17 cellular contexts compared by ENCODE assay signal in the genomic region with DNA sequence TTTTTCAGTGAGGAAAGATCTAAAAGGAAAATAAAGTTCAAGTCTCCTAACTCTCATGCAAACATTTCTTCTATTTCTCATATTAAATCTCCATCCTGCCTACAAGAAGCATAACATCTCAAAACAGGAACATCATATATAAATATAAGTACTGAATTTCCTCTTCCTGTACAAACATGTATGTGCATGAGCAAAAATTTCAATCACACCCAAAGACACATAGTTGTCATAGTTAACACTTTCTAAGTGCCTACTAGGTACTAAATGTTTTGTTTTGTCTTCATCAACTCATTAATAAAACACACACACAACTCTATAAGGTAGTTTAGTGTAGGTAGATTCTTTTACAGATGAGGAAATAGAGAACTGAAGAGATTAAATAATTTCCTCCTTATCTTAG.
DNase-seq lines count a peak whose midpoint lies in the region; ATAC-seq, FAIRE-seq and TF ChIP-seq lines count a peak whose summit lies in the region.
"Had no signal": no experiment of that assay in that cellular context is flagged by ENCODE, and none has a peak within 500 bp of the region (broad histone marks: within the 10 kb centered on the region; RNA-seq: fewer than 3 reads in every experiment).

No MANE protein-coding gene starts in this region.

- H3K9me3 ChIP-seq in SU-DHL-6 (ENCODE audit: insufficient read depth, low read length), result no peaks in the 10 kb centered on the region
- H3K9me3 ChIP-seq: Caco-2 had no signal

- H3K9ac ChIP-seq in SU-DHL-6 (ENCODE audit: low read length), result no peak overlapping the region

- H3K27me3 ChIP-seq in SU-DHL-6 (ENCODE audit: low read length), result no peaks in the 10 kb centered on the region

- no peaks in the 10 kb centered on the region for H3K36me3 ChIP-seq in SU-DHL-6 (ENCODE audit: low read length)

- H2AFZ ChIP-seq in SU-DHL-6 (ENCODE audit: low read depth, low read length, severe bottlenecking), result peak overlapping the region; percentile 5
- H2AFZ ChIP-seq: GM23338 had no signal

- TF ChIP-seq POLR2A in GM12891 (IDR thresholded peaks at IDR 0.05; ENCODE audit: low read depth, low read length), result no peak

- no peak for ATAC-seq in HG02571 (IDR thresholded peaks at IDR 0.05; ENCODE audit: unreplicated experiment)
- ATAC-seq: CD8-positive, alpha-beta T cell; GM12878; GM23338; HCT116 had no signal

- no peaks in the 10 kb centered on the region for H3F3A ChIP-seq in SU-DHL-6 (ENCODE audit: insufficient read depth)

- no peaks in the 10 kb centered on the region for H3K9me2 ChIP-seq in SU-DHL-6 (replicated peaks; ENCODE audit: insufficient read depth, low read length)

- peak; percentile 1 for DNase-seq in NOMO-1 treated with dmso at 0.1 percent for 144 hours (lab: John Stamatoyannopoulos, UW; ENCODE audit: unreplicated experiment)
- DNase-seq in epithelial cell of prostate (ENCODE audit: low read depth, low spot score), result no peak
- DNase-seq in GM12891 (ENCODE audit: insufficient read length, low spot score), result no peak
- no peak for DNase-seq in DMS53 (lab: John Stamatoyannopoulos, UW)
- DNase-seq: C1 segment of cervical spinal cord; Caco-2; CD8-positive, alpha-beta T cell; DMS153; DMS79; EL; GDM1; H9 had no signal

- FAIRE-seq in GM12891 (lab: Jason Lieb, UNC), result no peak
- FAIRE-seq: GM12878 had no signal

- H3K79me2 ChIP-seq in SU-DHL-6 (ENCODE audit: insufficient read depth, low read length), result no peaks in the 10 kb centered on the region

- H3K4me3 ChIP-seq in SU-DHL-6 (ENCODE audit: insufficient read depth, low read length, poor library complexity, severe bottlenecking), result no peak overlapping the region
- H3K4me3 ChIP-seq: GM12878, GM23338 had no signal

- H3K4me2 ChIP-seq in SU-DHL-6 (ENCODE audit: low read depth, low read length, poor library complexity, severe bottlenecking), result no peak overlapping the region
- H3K4me2 ChIP-seq: GM23338 had no signal

- no peaks in the 10 kb centered on the region for H4K20me1 ChIP-seq in SU-DHL-6 (ENCODE audit: low read depth, low read length)

- H3K27ac ChIP-seq in SU-DHL-6 (ENCODE audit: low read depth, low read length) (no peak overlapping the region), epithelial cell of prostate (peak overlapping the region; percentile 1)

- TF ChIP-seq CTCF in SU-DHL-6 (IDR thresholded peaks at IDR 0.05; ENCODE audit: insufficient read depth, low read length, poor library complexity, severe bottlenecking), result no peak

TF ChIP-seq in GM12891, 5 proteins besides CTCF, POLR2A, EP300 and RAD21:
- TF ChIP-seq POLR2AphosphoS5 (IDR thresholded peaks at IDR 0.05; ENCODE audit: low read depth, low read length) (no peak), TAF1 (IDR thresholded peaks at IDR 0.05; ENCODE audit: low read depth, low read length) (no peak), PAX5 (IDR thresholded peaks at IDR 0.05; ENCODE audit: insufficient read depth, low read length, severe bottlenecking) (no peak), SPI1 (IDR thresholded peaks at IDR 0.05; ENCODE audit: low read depth, low read length) (no peak), POU2F2 (IDR thresholded peaks at IDR 0.05; ENCODE audit: low read depth, low read length) (no peak)
